8 cellular contexts compared by ENCODE assay signal in genomic region chr3:185282696-185283373, GRCh38. TPM values are rescaled to one million over a fixed set of nuclear protein-coding genes. Genes with fewer than 3 reads are reported as not detected.
A peak's percentile ranks its signal among the peaks of the same experiment; 100 is the strongest.
DNase-seq lines count a peak whose midpoint lies in the region; ATAC-seq and TF ChIP-seq lines count a peak whose summit lies in the region.

No MANE protein-coding gene starts in this region.

- H3K27ac ChIP-seq in testis: peak overlapping the region; percentile 80 to 87

- no peaks in the 10 kb centered on the region for H3K9me3 ChIP-seq in testis

- H3K27me3 Mint-ChIP-seq in activated naive CD8-positive, alpha-beta T cell treated with anti-CD3 and anti-CD28 coated beads, Interleukin-2, amount 10 ng/mL, durations not matched to agents 7 days and 5 days: no peaks in the 10 kb centered on the region

- 2 to 3% methylated on average over 28 to 41 of the region's 41 CpGs for WGBS in testis, 2 donors

- H3K27me3 ChIP-seq in testis: no peaks in the 10 kb centered on the region

- H3K27ac Mint-ChIP-seq in activated naive CD8-positive, alpha-beta T cell treated with anti-CD3 and anti-CD28 coated beads, Interleukin-2, amount 10 ng/mL, durations not matched to agents 7 days and 5 days: peak overlapping the region; percentile 91

- H3K4me3 ChIP-seq in HFF-Myc (replicated peaks; ENCODE audit: low read depth, low read length) (peak overlapping the region; percentile 97), testis (peak overlapping the region; percentile 70 to 74)

- POLR2A ChIA-PET in activated naive CD8-positive, alpha-beta T cell treated with anti-CD3 and anti-CD28 coated beads, Interleukin-2, amount 10 ng/mL, durations not matched to agents 7 days and 5 days (lab: Charles Lee): no interaction called here

- intact Hi-C loops in head of caudate nucleus (cut with DNase I): no loop called here
- intact Hi-C loops in testis (cut with DNase I; ENCODE audit: low total_unique reads): no loop called here

- peak overlapping the region; percentile 97 for H3K4me3 Mint-ChIP-seq in activated naive CD8-positive, alpha-beta T cell treated with anti-CD3 and anti-CD28 coated beads, Interleukin-2, amount 10 ng/mL, durations not matched to agents 7 days and 5 days

- H3K9me3 Mint-ChIP-seq in activated naive CD8-positive, alpha-beta T cell treated with anti-CD3 and anti-CD28 coated beads, Interleukin-2, amount 10 ng/mL, durations not matched to agents 7 days and 5 days: no peaks in the 10 kb centered on the region

- peaks cover 12% of the 10 kb centered on the region for H3K4me1 ChIP-seq in testis

- no peaks in the 10 kb centered on the region for H3K36me3 ChIP-seq in testis (ENCODE audit: low read depth, missing control alignments)

- peaks cover 3% of the 10 kb centered on the region for H3K36me3 Mint-ChIP-seq in activated naive CD8-positive, alpha-beta T cell treated with anti-CD3 and anti-CD28 coated beads, Interleukin-2, amount 10 ng/mL, durations not matched to agents 7 days and 5 days

- peak; percentile 44 for DNase-seq in GM04503 (ENCODE audit: low read depth)
- DNase-seq in HFF-Myc (ENCODE audit: extremely low read depth, low read depth): peak; percentile 76
- peak; percentile 93 for DNase-seq in NCI-H1092 treated with DMSO at 0.1 percent for 48 hours (lab: John Stamatoyannopoulos, UW)
- peak; percentile 92 for DNase-seq in activated naive CD8-positive, alpha-beta T cell treated with anti-CD3 and anti-CD28 coated beads, Interleukin-2, amount 10 ng/mL, durations not matched to agents 7 days and 5 days
- peak; percentile 93 to 99 (median 97) for DNase-seq in head of caudate nucleus
- DNase-seq in omental fat pad (ENCODE audit: low spot score): peak; percentile 93
- DNase-seq in testis: peak; percentile 99

- TF ChIP-seq CTCF in HFF-Myc (IDR thresholded peaks at IDR 0.05; ENCODE audit: low read depth, low read length, missing control alignments) (no peak), omental fat pad (IDR thresholded peaks at IDR 0.05) (no peak), testis (IDR thresholded peaks at IDR 0.05) (peak in 1 of 3 experiments; percentile 21)

- peak; percentile 53 for TF ChIP-seq POLR2A in testis (IDR thresholded peaks at IDR 0.05)

- peaks cover 16% of the 10 kb centered on the region for H3K4me1 Mint-ChIP-seq in activated naive CD8-positive, alpha-beta T cell treated with anti-CD3 and anti-CD28 coated beads, Interleukin-2, amount 10 ng/mL, durations not matched to agents 7 days and 5 days

- peak; percentile 99 for ATAC-seq in SK-N-SH treated with all-trans-retinoic acid at 6 μM for 48 hours
- ATAC-seq in activated naive CD8-positive, alpha-beta T cell treated with anti-CD3 and anti-CD28 coated beads, Interleukin-2, amount 10 ng/mL, durations not matched to agents 7 days and 5 days (ENCODE audit: low read depth): peak; percentile 99
- peak; percentile 98 for ATAC-seq in omental fat pad (ENCODE audit: low FRiP score)

TF ChIP-seq in SK-N-SH treated with all-trans-retinoic acid at 6 μM for 48 hours, 23 proteins besides CTCF, POLR2A, EP300 and RAD21:
- TF ChIP-seq ZFP3 (CRISPR knock-in tag; IDR thresholded peaks at IDR 0.05) (no peak), TCF4 (CRISPR knock-in tag; IDR thresholded peaks at IDR 0.05; ENCODE audit: borderline replicate concordance) (peak; percentile 26; the same call in 1 of the 2 replicates)

RNA-seq across cellular contexts. Expression of gene EHHADH, which starts 29.0 kb away (rescaled TPM):
- total RNA-seq in activated naive CD8-positive, alpha-beta T cell treated with anti-CD3 and anti-CD28 coated beads, Interleukin-2, amount 10 ng/mL, durations not matched to agents 7 days and 5 days: 1 to 10 TPM; 3.5 to 5.6 TPM
- total RNA-seq in omental fat pad (10 to 100 TPM in 2 of 4 donors, 1 to 10 TPM in 2; 6.3 to 11.0 (median 9.1) TPM), testis (1 to 10 TPM; 5.2 to 7.5 TPM)
- 6.1 TPM for polyA plus RNA-seq in testis (ENCODE audit: insufficient read depth, low read depth, low replicate concordance)

Comparison
In these comparisons a context has a peak if more than half of its experiments do, and no peak if none do; other contexts are left out.
1. Peak in every context shown above with its lines: DNase-seq, ATAC-seq, H3K4me3 ChIP-seq and H3K27ac ChIP-seq.
2. DNase-seq: peak in every context shown above with its lines; median percentile 99 in testis; 97 in head of caudate nucleus; 93 in NCI-H1092 treated with DMSO at 0.1 percent for 48 hours; 93 in omental fat pad; 92 in activated naive CD8-positive, alpha-beta T cell treated with anti-CD3 and anti-CD28 coated beads, Interleukin-2, amount 10 ng/mL, durations not matched to agents 7 days and 5 days; 76 in HFF-Myc; 44 in GM04503.